8 cellular contexts compared by ENCODE assay signal in genomic region chr7:6106140-6106904, GRCh38. TPM values are rescaled to one million over a fixed set of nuclear protein-coding genes. Genes with fewer than 3 reads are reported as not detected.
A peak's percentile ranks its signal among the peaks of the same experiment; 100 is the strongest.
DNase-seq lines count a peak whose midpoint lies in the region; ATAC-seq and TF ChIP-seq lines count a peak whose summit lies in the region.

No MANE protein-coding gene starts in this region.

- H3K27ac ChIP-seq in DND-41 (ENCODE audit: low read length) (peak overlapping the region; percentile 45), KOPT-K1 (ENCODE audit: low read depth, low read length, poor library complexity, severe bottlenecking) (peak overlapping the region; percentile 64), endodermal cell (ENCODE audit: low read depth, low read length) (no peak overlapping the region)

- H3K4me2 ChIP-seq in DND-41 (ENCODE audit: insufficient read depth, low read length) = peak overlapping the region; percentile 65

- H3K27ac Mint-ChIP-seq in endodermal cell (no peak overlapping the region), nephron progenitor cell (no peak overlapping the region)

- peak overlapping the region; percentile 12; the same call in 1 of the 2 replicates for H2AFZ ChIP-seq in DND-41 (ENCODE audit: low read depth, low read length)

- DNase-seq in DND-41 (peak; percentile 40), endodermal cell (no peak), nephron progenitor cell (no peak), NCI-H446 (lab: John Stamatoyannopoulos, UW) (no peak), cerebellar nuclear complex (lab: John Stamatoyannopoulos, UW) (no peak)

- H4K20me1 ChIP-seq in DND-41 (ENCODE audit: insufficient read depth, low read length) = peaks cover 28% of the 10 kb centered on the region; the same call in 1 of the 2 replicates

- H3K79me2 ChIP-seq in DND-41 (ENCODE audit: insufficient read depth, low read length) = peaks cover 77% of the 10 kb centered on the region

- H3K4me1 ChIP-seq in DND-41 (ENCODE audit: insufficient read depth, low read length) = peaks cover 32% of the 10 kb centered on the region
- no peaks in the 10 kb centered on the region for H3K4me1 ChIP-seq in endodermal cell (ENCODE audit: control insufficient read depth, insufficient read depth, low read length)

- TF ChIP-seq CTCF in DND-41 (IDR thresholded peaks at IDR 0.05; ENCODE audit: borderline replicate concordance, extremely low read depth, low read length, poor library complexity, severe bottlenecking) (peak; percentile 63), WI38 (IDR thresholded peaks at IDR 0.05; ENCODE audit: low read depth, low read length) (no peak), endodermal cell (conservative IDR thresholded peaks at IDR 0.05) (no peak), nephron progenitor cell (IDR thresholded peaks at IDR 0.05) (no peak)

- peaks cover 11% of the 10 kb centered on the region for H3K36me3 Mint-ChIP-seq in endodermal cell (ENCODE audit: low read depth)
- H3K36me3 Mint-ChIP-seq in nephron progenitor cell (ENCODE audit: low read depth) = peaks cover 18% of the 10 kb centered on the region

- H3K4me3 ChIP-seq in DND-41 (ENCODE audit: low read depth in 1 of 2, low read length in 2 of 2) = peak overlapping the region; percentile 59 to 72
- peak overlapping the region; percentile 82 for H3K4me3 ChIP-seq in WI38 (ENCODE audit: low read depth, low read length)
- peak overlapping the region; percentile 91 for H3K4me3 ChIP-seq in endodermal cell (ENCODE audit: low read length)

- H3K9me3 Mint-ChIP-seq in endodermal cell = no peaks in the 10 kb centered on the region
- peaks cover 4% of the 10 kb centered on the region for H3K9me3 Mint-ChIP-seq in nephron progenitor cell

- H3K4me3 Mint-ChIP-seq in endodermal cell (peak overlapping the region; percentile 76), nephron progenitor cell (peak overlapping the region; percentile 85)

- H3K27me3 Mint-ChIP-seq in endodermal cell (ENCODE audit: insufficient read depth) (no peaks in the 10 kb centered on the region), nephron progenitor cell (ENCODE audit: low read depth, poor library complexity) (no peaks in the 10 kb centered on the region)

- no peaks in the 10 kb centered on the region for H3K9me3 ChIP-seq in DND-41 (ENCODE audit: insufficient read depth, low read length, severe bottlenecking)
- H3K9me3 ChIP-seq in KOPT-K1 (ENCODE audit: insufficient read depth, low read length, poor library complexity, severe bottlenecking) = no peaks in the 10 kb centered on the region
- no peaks in the 10 kb centered on the region for H3K9me3 ChIP-seq in endodermal cell (ENCODE audit: control insufficient read depth, low read length)

- peak; percentile 23 for ATAC-seq in DND-41 (ENCODE audit: insufficient read depth, low read depth)
- ATAC-seq in HG02981 (IDR thresholded peaks at IDR 0.05; ENCODE audit: unreplicated experiment) = no peak

- H3K36me3 ChIP-seq in DND-41 (ENCODE audit: insufficient read depth, low read length) (peaks cover 6% of the 10 kb centered on the region), KOPT-K1 (ENCODE audit: insufficient read depth, low read length) (peaks cover 7% of the 10 kb centered on the region), endodermal cell (ENCODE audit: control insufficient read depth, insufficient read depth, low read length) (peaks cover 8% of the 10 kb centered on the region)

- 70 to 80% methylated on average over 10 of the region's 10 CpGs for WGBS in endodermal cell (ENCODE audit: insufficient coverage in 1 of 2, insufficient read length in 1 of 2), 2 experiments

- H3K4me1 Mint-ChIP-seq in endodermal cell = peaks cover 14% of the 10 kb centered on the region
- peaks cover 24% of the 10 kb centered on the region for H3K4me1 Mint-ChIP-seq in nephron progenitor cell

- no peaks in the 10 kb centered on the region for H3K27me3 ChIP-seq in DND-41 (ENCODE audit: insufficient read depth, low read length, poor library complexity)
- H3K27me3 ChIP-seq in endodermal cell (ENCODE audit: control insufficient read depth, insufficient read depth, low read length, poor library complexity, severe bottlenecking) = no peaks in the 10 kb centered on the region

- H3K9ac ChIP-seq in DND-41 (ENCODE audit: low read depth, low read length) = peak overlapping the region; percentile 70
- H3K9ac ChIP-seq in endodermal cell (ENCODE audit: extremely low read depth, low read length, poor library complexity, severe bottlenecking) = peak overlapping the region; percentile 51

RNA-seq across cellular contexts. Expression of gene USP42, which starts 1.6 kb away (rescaled TPM):
- 10 to 100 TPM; 17.8 to 23.2 TPM for total RNA-seq in endodermal cell
- polyA plus RNA-seq in endodermal cell (2013, experiment 1 of 2) = 20.4 TPM
- 19.5 TPM for polyA plus RNA-seq in endodermal cell (2013, experiment 2 of 2)

RNA-seq across cellular contexts. Expression of gene EIF2AK1, which starts 47.3 kb away (rescaled TPM):
- total RNA-seq in endodermal cell = 100 to 1,000 TPM; 106 to 116 TPM
- polyA plus RNA-seq in endodermal cell (2013, experiment 1 of 2) = 109 TPM
- 99.3 TPM for polyA plus RNA-seq in endodermal cell (2013, experiment 2 of 2)
